ENCODE assay signal across 8 cellular contexts in genomic region chr17:39462644-39463375, GRCh38. TPM values are rescaled to one million over a fixed set of nuclear protein-coding genes. Genes with fewer than 3 reads are reported as not detected.
DNase-seq lines count a peak whose midpoint lies in the region; ATAC-seq and TF ChIP-seq lines count a peak whose summit lies in the region.

No MANE protein-coding gene starts in this region.

- no peaks in the 10 kb centered on the region for H3K9me3 ChIP-seq in trophoblast cell (ENCODE audit: insufficient read depth, low read depth, low read length)

- peak overlapping the region; percentile 91 for H3K9ac ChIP-seq in trophoblast cell (ENCODE audit: low read length)

- H4K8ac ChIP-seq in trophoblast cell (ENCODE audit: low read depth, low read length), result peak overlapping the region; percentile 16

- H3K14ac ChIP-seq in trophoblast cell (ENCODE audit: low read length), result peak overlapping the region; percentile 41

- H3K4ac ChIP-seq in trophoblast cell (ENCODE audit: low read depth, low read length), result peak overlapping the region; percentile 94

- TF ChIP-seq CTCF in activated B cell treated with CpG ODN at 0.5 μM for 24 hours (IDR thresholded peaks at IDR 0.05) (no peak), glutamatergic neuron (IDR thresholded peaks at IDR 0.05; ENCODE audit: partially characterized antibody, unreplicated experiment) (no peak)

- H3K79me1 ChIP-seq in trophoblast cell (ENCODE audit: low read length), result peaks cover 8% of the 10 kb centered on the region

- no peak overlapping the region for H3K18ac ChIP-seq in trophoblast cell (ENCODE audit: low read length)

- H2BK5ac ChIP-seq in trophoblast cell (ENCODE audit: low read depth, low read length, poor library complexity), result no peak overlapping the region

- no peak overlapping the region for H3K23ac ChIP-seq in trophoblast cell (ENCODE audit: low read length)

- H2BK120ac ChIP-seq in trophoblast cell (ENCODE audit: insufficient read depth, low read length, poor library complexity), result no peak overlapping the region

- peak overlapping the region; percentile 100 for H3K4me3 ChIP-seq in ACC112 (ENCODE audit: low read depth, low read length)
- peak overlapping the region; percentile 96 for H3K4me3 ChIP-seq in H7 (ENCODE audit: insufficient read depth, low read depth, low read length)
- H3K4me3 ChIP-seq in trophoblast cell (ENCODE audit: low read depth, low read length), result peak overlapping the region; percentile 96

- H2AK5ac ChIP-seq in trophoblast cell (ENCODE audit: low read length), result no peak overlapping the region

- H3K27me3 Mint-ChIP-seq in activated B cell treated with CpG ODN at 0.5 μM for 24 hours (no peaks in the 10 kb centered on the region), glutamatergic neuron (ENCODE audit: unreplicated experiment) (peaks cover 6% of the 10 kb centered on the region)

- peak overlapping the region; percentile 97 for H3K4me3 Mint-ChIP-seq in activated B cell treated with CpG ODN at 0.5 μM for 24 hours
- H3K4me3 Mint-ChIP-seq in glutamatergic neuron (ENCODE audit: unreplicated experiment), result peak overlapping the region; percentile 95

- no peak overlapping the region for H4K12ac ChIP-seq in trophoblast cell (ENCODE audit: low read depth, low read length)

- CTCF ChIA-PET in activated B cell treated with CpG ODN at 0.5 μM for 24 hours (lab: Charles Lee), result no interaction called here

- WGBS in trophoblast cell (ENCODE audit: extremely low coverage, insufficient coverage, insufficient read length), result no CpG with 5 or more reads among the region's 27 CpGs

- peak overlapping the region; percentile 12 for H4K91ac ChIP-seq in trophoblast cell (ENCODE audit: low read depth, low read length)

- H3K27ac Mint-ChIP-seq in activated B cell treated with CpG ODN at 0.5 μM for 24 hours, result peak overlapping the region; percentile 98
- H3K27ac Mint-ChIP-seq in glutamatergic neuron (ENCODE audit: unreplicated experiment), result peak overlapping the region; percentile 83

- H3K36me3 ChIP-seq in ACC112 (ENCODE audit: insufficient read depth, low read length), result peaks cover 13% of the 10 kb centered on the region; the same call in 1 of the 2 replicates
- peaks cover 1% of the 10 kb centered on the region; the same call in 1 of the 2 replicates for H3K36me3 ChIP-seq in H7 (replicated peaks; ENCODE audit: control insufficient read depth, insufficient read depth, low read length)
- H3K36me3 ChIP-seq in trophoblast cell (ENCODE audit: control insufficient read depth in 1 of 2, insufficient read depth in 2 of 2, low read length in 2 of 2), result no peaks in the 10 kb centered on the region

- H3K27me3 ChIP-seq in ACC112 (ENCODE audit: insufficient read depth, low read length) (no peaks in the 10 kb centered on the region), H7 (ENCODE audit: control insufficient read depth, insufficient read depth, low read length) (no peaks in the 10 kb centered on the region), trophoblast cell (ENCODE audit: insufficient read depth, low read length) (no peaks in the 10 kb centered on the region)

- peak overlapping the region; percentile 99 for H3K4me2 ChIP-seq in trophoblast cell (ENCODE audit: low read length)

- H3K79me2 ChIP-seq in ACC112 (ENCODE audit: control insufficient read depth, insufficient read depth, low read length, unreplicated experiment) (peaks cover 57% of the 10 kb centered on the region), trophoblast cell (ENCODE audit: control insufficient read depth, insufficient read depth, low read length, poor library complexity) (peaks cover 17% of the 10 kb centered on the region)

- intact Hi-C loops in activated B cell treated with CpG ODN at 0.5 μM for 24 hours (cut with micrococcal nuclease), result no loop called here

- peaks cover 59% of the 10 kb centered on the region for H3K4me1 Mint-ChIP-seq in activated B cell treated with CpG ODN at 0.5 μM for 24 hours
- H3K4me1 Mint-ChIP-seq in glutamatergic neuron (ENCODE audit: low read depth, unreplicated experiment), result peaks cover 10% of the 10 kb centered on the region

- ATAC-seq in activated B cell treated with CpG ODN at 0.5 μM for 24 hours (ENCODE audit: low read depth) (no peak), HG03469 (IDR thresholded peaks at IDR 0.05; ENCODE audit: unreplicated experiment) (no peak)

- peaks cover 35% of the 10 kb centered on the region for H3K36me3 Mint-ChIP-seq in activated B cell treated with CpG ODN at 0.5 μM for 24 hours (ENCODE audit: low read depth)
- H3K36me3 Mint-ChIP-seq in glutamatergic neuron (ENCODE audit: unreplicated experiment), result no peaks in the 10 kb centered on the region

- DNase-seq in H7, result peak; percentile 15
- peak; percentile 17 for DNase-seq in activated B cell treated with CpG ODN at 0.5 μM for 24 hours
- peak; percentile 17 for DNase-seq in glutamatergic neuron
- DNase-seq in trophoblast cell, result no peak
- DNase-seq in NK-92 (lab: John Stamatoyannopoulos, UW; ENCODE audit: unreplicated experiment), result no peak
- DNase-seq in NCI-H1092 (lab: John Stamatoyannopoulos, UW), result no peak

- no peak overlapping the region for H2AFZ ChIP-seq in ACC112 (ENCODE audit: low read length, unreplicated experiment)
- H2AFZ ChIP-seq in trophoblast cell (ENCODE audit: insufficient read depth, low read length, poor library complexity), result no peak overlapping the region

- no peak overlapping the region for H2BK12ac ChIP-seq in trophoblast cell (ENCODE audit: low read length)

- H3K4me1 ChIP-seq in ACC112 (ENCODE audit: control insufficient read depth, insufficient read depth, low read length, unreplicated experiment) (no peaks in the 10 kb centered on the region), trophoblast cell (ENCODE audit: control insufficient read depth in 1 of 2, insufficient read depth in 2 of 2, low read length in 2 of 2) (no peaks in the 10 kb centered on the region)

- POLR2A ChIA-PET in activated B cell treated with CpG ODN at 0.5 μM for 24 hours (lab: Charles Lee), result interaction anchor here (0.6 to 5.8 kb wide), 8 partner anchors 11 to 1855 kb away, joined by 3 to 253 read pairs (median 6); partner anchors contain the start of genes FBXL20 and MED1

- H3K9me3 Mint-ChIP-seq in activated B cell treated with CpG ODN at 0.5 μM for 24 hours (no peaks in the 10 kb centered on the region), glutamatergic neuron (ENCODE audit: unreplicated experiment) (peaks cover 8% of the 10 kb centered on the region)

- H3K27ac ChIP-seq in ACC112 (ENCODE audit: low read depth, low read length) (no peak overlapping the region), trophoblast cell (ENCODE audit: low read depth, low read length) (no peak overlapping the region)

RNA-seq across cellular contexts. Expression of gene CDK12, which starts 1.5 kb away (rescaled TPM):
- 31.1 and 34.3 TPM in 2 replicates for total RNA-seq in H7 (2014; rRNA removed; shearing (Covaris generic))
- total RNA-seq in activated B cell treated with CpG ODN at 0.5 μM for 24 hours (100 and 118 TPM in 2 replicates), glutamatergic neuron (ENCODE audit: unreplicated experiment) (49.8 TPM)
- 33.7 and 34.2 TPM in 2 replicates for polyA plus RNA-seq in trophoblast cell (2013)

RNA-seq across cellular contexts. Expression of gene MED1, which starts 11.7 kb away (rescaled TPM):
- 24.3 and 27.3 TPM in 2 replicates for total RNA-seq in H7 (2014; rRNA removed; shearing (Covaris generic))
- total RNA-seq in activated B cell treated with CpG ODN at 0.5 μM for 24 hours (59.2 and 64.3 TPM in 2 replicates), glutamatergic neuron (ENCODE audit: unreplicated experiment) (46.0 TPM)
- 32.0 and 33.3 TPM in 2 replicates for polyA plus RNA-seq in trophoblast cell (2013)

Comparison
In these comparisons a context has a peak if more than half of its experiments do, and no peak if none do; other contexts are left out.
1. DNase-seq: peak in H7 (single experiment), activated B cell treated with CpG ODN at 0.5 μM for 24 hours (single experiment) and glutamatergic neuron (single experiment); none in trophoblast cell (0 of 2), NK-92 (single experiment) and NCI-H1092 (single experiment).
2. Peak in every context shown above with its lines, with median percentiles within 50 percentile points of each other: H3K4me3 ChIP-seq.